In the genomic region with DNA sequence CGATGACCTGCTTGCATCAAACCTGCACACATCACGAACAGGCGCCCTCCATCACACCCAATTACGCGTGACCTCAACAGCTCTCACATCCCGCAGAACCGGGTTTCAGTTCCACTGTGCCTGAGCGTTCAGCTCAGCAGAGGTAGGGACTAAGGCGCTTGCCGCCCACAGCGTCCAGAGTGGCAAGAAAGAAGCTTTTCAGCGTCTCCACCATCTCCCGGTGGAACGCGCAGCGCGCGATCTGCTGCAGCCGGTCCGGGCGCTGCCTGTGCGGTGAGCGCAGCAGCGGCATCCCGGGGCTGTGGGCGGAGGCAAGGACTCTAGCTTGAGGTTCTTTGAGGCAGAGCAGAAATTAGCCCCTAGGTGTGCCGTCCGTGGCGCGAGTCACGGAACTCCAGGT, we compare ENCODE assay signal across 8 cellular contexts. TPM values are rescaled to one million over a fixed set of nuclear protein-coding genes. Genes with fewer than 3 reads are reported as not detected.
DNase-seq lines count a peak whose midpoint lies in the region; ATAC-seq and TF ChIP-seq lines count a peak whose summit lies in the region.

No MANE protein-coding gene starts in this region.

- H3K4me3 ChIP-seq in fibroblast of the aortic adventitia (ENCODE audit: low read depth, low read length) (peak overlapping the region; percentile 42), skeletal muscle cell (ENCODE audit: low read depth, low read length) (peak overlapping the region; percentile 23)

- POLR2A ChIA-PET in CD4-positive, alpha-beta T cell (lab: Charles Lee), result no interaction called here
- POLR2A ChIA-PET in activated CD4-positive, alpha-beta T cell treated with anti-CD3 and anti-CD28 coated beads, Interleukin-2, amount 10 ng/mL, durations not matched to agents 7 days and 5 days (lab: Charles Lee), result no interaction called here

- CTCF ChIA-PET in CD4-positive, alpha-beta T cell (lab: Charles Lee), result interaction anchor here (1.4 to 2.2 kb wide), 3 partner anchors 29 to 101 kb away, joined by 5 to 9 read pairs (median 7); a partner anchor contains a TSS
- CTCF ChIA-PET in activated CD4-positive, alpha-beta T cell treated with anti-CD3 and anti-CD28 coated beads, Interleukin-2, amount 10 ng/mL, durations not matched to agents 7 days and 5 days (lab: Charles Lee), result interaction anchor here (0.8 to 2.5 kb wide), 7 partner anchors 23 to 1011 kb away, joined by 3 to 15 read pairs (median 3); a partner anchor contains a TSS

- TF ChIP-seq CTCF in CD4-positive, alpha-beta T cell (IDR thresholded peaks at IDR 0.05), result no peak
- TF ChIP-seq CTCF in fibroblast of the aortic adventitia (IDR thresholded peaks at IDR 0.05; ENCODE audit: insufficient read depth, low read length), result no peak

- no peak overlapping the region for H3K27ac ChIP-seq in CD4-positive, alpha-beta T cell (ENCODE audit: low read depth, low read length)

- peaks cover 54% of the 10 kb centered on the region for H3K27me3 ChIP-seq in CD4-positive, alpha-beta T cell (ENCODE audit: control insufficient read depth, insufficient read depth, low read length)

- intact Hi-C loops in CD4-positive, alpha-beta T cell (cut with DNase I, micrococcal nuclease), result loop anchor here in 1 of 2 experiments (5.0 kb wide), 1 partner anchor 99 kb away; a partner anchor contains a TSS

- peaks cover 88% of the 10 kb centered on the region for H3K27me3 Mint-ChIP-seq in CD4-positive, alpha-beta T cell
- H3K27me3 Mint-ChIP-seq in activated CD4-positive, alpha-beta T cell treated with anti-CD3 and anti-CD28 coated beads, Interleukin-2, amount 10 ng/mL, durations not matched to agents 7 days and 5 days, result peaks cover 76% of the 10 kb centered on the region

- no peaks in the 10 kb centered on the region for H3K36me3 Mint-ChIP-seq in CD4-positive, alpha-beta T cell (ENCODE audit: low read depth)
- H3K36me3 Mint-ChIP-seq in activated CD4-positive, alpha-beta T cell treated with anti-CD3 and anti-CD28 coated beads, Interleukin-2, amount 10 ng/mL, durations not matched to agents 7 days and 5 days (ENCODE audit: low read depth), result no peaks in the 10 kb centered on the region

- peaks cover 35% of the 10 kb centered on the region for H3K4me1 Mint-ChIP-seq in CD4-positive, alpha-beta T cell (ENCODE audit: low read depth)
- peaks cover 32% of the 10 kb centered on the region for H3K4me1 Mint-ChIP-seq in activated CD4-positive, alpha-beta T cell treated with anti-CD3 and anti-CD28 coated beads, Interleukin-2, amount 10 ng/mL, durations not matched to agents 7 days and 5 days

- peak overlapping the region; percentile 85 for H3K4me3 Mint-ChIP-seq in CD4-positive, alpha-beta T cell
- H3K4me3 Mint-ChIP-seq in activated CD4-positive, alpha-beta T cell treated with anti-CD3 and anti-CD28 coated beads, Interleukin-2, amount 10 ng/mL, durations not matched to agents 7 days and 5 days, result peak overlapping the region; percentile 53

- H3K9me3 ChIP-seq in CD4-positive, alpha-beta T cell (ENCODE audit: control insufficient read depth, low read length), result no peaks in the 10 kb centered on the region

- no peak overlapping the region for H3K27ac Mint-ChIP-seq in CD4-positive, alpha-beta T cell
- no peak overlapping the region for H3K27ac Mint-ChIP-seq in activated CD4-positive, alpha-beta T cell treated with anti-CD3 and anti-CD28 coated beads, Interleukin-2, amount 10 ng/mL, durations not matched to agents 7 days and 5 days

- no peaks in the 10 kb centered on the region for H3K9me3 Mint-ChIP-seq in CD4-positive, alpha-beta T cell
- H3K9me3 Mint-ChIP-seq in activated CD4-positive, alpha-beta T cell treated with anti-CD3 and anti-CD28 coated beads, Interleukin-2, amount 10 ng/mL, durations not matched to agents 7 days and 5 days, result no peaks in the 10 kb centered on the region

- peak in 4 of 10 experiments; percentile 9 to 20 (median 13) for DNase-seq in CD4-positive, alpha-beta T cell
- DNase-seq in activated CD4-positive, alpha-beta T cell treated with anti-CD3 and anti-CD28 coated beads, Interleukin-2, amount 10 ng/mL, durations not matched to agents 7 days and 5 days, result peak; percentile 22
- DNase-seq in fibroblast of the aortic adventitia (ENCODE audit: low read depth), result peak; percentile 18
- DNase-seq in skeletal muscle cell (ENCODE audit: low read depth), result no peak
- DNase-seq in NCI-H187 treated with DMSO at 0.1 percent for 48 hours (lab: John Stamatoyannopoulos, UW), result no peak
- DNase-seq in NCI-H2081 treated with DMSO at 0.1 percent for 48 hours (lab: John Stamatoyannopoulos, UW), result no peak

- peak; percentile 35 for ATAC-seq in CD4-positive, alpha-beta T cell (ENCODE audit: poor library complexity)
- peak; percentile 30 for ATAC-seq in GM21529 (IDR thresholded peaks at IDR 0.05; ENCODE audit: unreplicated experiment)
- ATAC-seq in HG02571 (IDR thresholded peaks at IDR 0.05; ENCODE audit: unreplicated experiment), result no peak

RNA-seq across cellular contexts. Expression of a gene that starts 1.5 kb away (rescaled TPM):
- not detected for total RNA-seq in CD4-positive, alpha-beta T cell
- not detected for total RNA-seq in activated CD4-positive, alpha-beta T cell treated with anti-CD3 and anti-CD28 coated beads, Interleukin-2, amount 10 ng/mL, durations not matched to agents 7 days and 5 days
- total RNA-seq in fibroblast of the aortic adventitia (ENCODE audit: low replicate concordance), result not detected in 2 replicates

Comparison
In these comparisons a context has a peak if more than half of its experiments do, and no peak if none do; other contexts are left out.
1. DNase-seq: peak in activated CD4-positive, alpha-beta T cell treated with anti-CD3 and anti-CD28 coated beads, Interleukin-2, amount 10 ng/mL, durations not matched to agents 7 days and 5 days (single experiment) and fibroblast of the aortic adventitia (single experiment); none in skeletal muscle cell (single experiment), NCI-H187 treated with DMSO at 0.1 percent for 48 hours (single experiment) and NCI-H2081 treated with DMSO at 0.1 percent for 48 hours (single experiment).